19 cellular contexts compared by ENCODE assay signal in the genomic region with DNA sequence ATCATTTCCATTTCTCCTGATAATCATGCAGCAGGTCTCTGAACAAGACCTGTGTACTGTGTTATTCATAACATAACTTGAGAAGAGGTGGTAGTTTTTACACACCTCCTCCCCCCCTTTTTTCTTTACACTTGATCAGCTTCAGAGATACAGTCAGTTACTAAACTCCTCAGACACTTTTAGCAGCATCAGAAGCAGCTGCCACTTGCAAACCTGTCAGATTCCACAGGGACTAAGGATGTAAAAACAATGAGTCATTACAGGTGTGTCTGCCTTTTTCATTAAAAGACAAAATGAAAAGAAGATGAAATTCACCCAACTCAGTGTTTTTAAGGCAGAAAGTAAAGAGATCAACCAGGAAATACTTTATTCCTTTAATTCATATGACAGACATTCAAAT.
"Had no signal": no experiment of that assay in that cellular context is flagged by ENCODE, and none has a peak within 500 bp of the region (broad histone marks: within the 10 kb centered on the region; RNA-seq: fewer than 3 reads in every experiment).

No MANE protein-coding gene starts in this region.

- H3K27ac ChIP-seq: left ventricle myocardium inferior, prostate gland, skin epidermis, tibial nerve had no signal

- H3K9me3 ChIP-seq: prostate gland, tibial nerve had no signal

- H3K4me3 ChIP-seq: dorsolateral prefrontal cortex, left ventricle myocardium inferior, mucosa of descending colon, prostate gland, skin epidermis, tibial nerve had no signal

- H3K4me1 ChIP-seq: left ventricle myocardium inferior, prostate gland had no signal

- DNase-seq: activated CD4-positive, alpha-beta T cell treated with anti-CD3 and anti-CD28 coated beads, Interleukin-2, amount 10 ng/mL, durations not matched to agents 24 days and 14 days; activated CD8-positive, alpha-beta T cell treated with anti-CD3 and anti-CD28 coated beads, Interleukin-2, amount 10 ng/mL, durations not matched to agents 7 days and 5 days; activated naive CD4-positive, alpha-beta T cell treated with anti-CD3 and anti-CD28 coated beads for 36 hours; activated T-cell treated with anti-CD3 and anti-CD28 coated beads, Interleukin-2, amount 50 U/mL, for 4 hours; anterior cingulate cortex; central memory CD4-positive, alpha-beta T cell; dorsolateral prefrontal cortex; foreskin melanocyte; kidney; left ventricle myocardium inferior; mucosa of descending colon; naive B cell; right cardiac atrium; stimulated activated CD4-positive, alpha-beta T cell treated with anti-CD3 and anti-CD28 coated beads, Interleukin-15, amount 100 ng/mL, for 24 hours; stimulated activated CD4-positive, alpha-beta T cell treated with anti-CD3 and anti-CD28 coated beads, Interleukin-2, amount 100 ng/mL, for 48 hours; T1000 had no signal

- ATAC-seq: activated CD8-positive, alpha-beta T cell treated with anti-CD3 and anti-CD28 coated beads, Interleukin-2, amount 10 ng/mL, durations not matched to agents 7 days and 5 days; activated T-cell treated with anti-CD3 and anti-CD28 coated beads, Interleukin-2, amount 50 U/mL, for 4 hours; mucosa of descending colon; right cardiac atrium had no signal

- H3K27me3 ChIP-seq: dorsolateral prefrontal cortex had no signal

- H3K36me3 ChIP-seq: left ventricle myocardium inferior, prostate gland, tibial nerve had no signal
